In the genomic region with DNA sequence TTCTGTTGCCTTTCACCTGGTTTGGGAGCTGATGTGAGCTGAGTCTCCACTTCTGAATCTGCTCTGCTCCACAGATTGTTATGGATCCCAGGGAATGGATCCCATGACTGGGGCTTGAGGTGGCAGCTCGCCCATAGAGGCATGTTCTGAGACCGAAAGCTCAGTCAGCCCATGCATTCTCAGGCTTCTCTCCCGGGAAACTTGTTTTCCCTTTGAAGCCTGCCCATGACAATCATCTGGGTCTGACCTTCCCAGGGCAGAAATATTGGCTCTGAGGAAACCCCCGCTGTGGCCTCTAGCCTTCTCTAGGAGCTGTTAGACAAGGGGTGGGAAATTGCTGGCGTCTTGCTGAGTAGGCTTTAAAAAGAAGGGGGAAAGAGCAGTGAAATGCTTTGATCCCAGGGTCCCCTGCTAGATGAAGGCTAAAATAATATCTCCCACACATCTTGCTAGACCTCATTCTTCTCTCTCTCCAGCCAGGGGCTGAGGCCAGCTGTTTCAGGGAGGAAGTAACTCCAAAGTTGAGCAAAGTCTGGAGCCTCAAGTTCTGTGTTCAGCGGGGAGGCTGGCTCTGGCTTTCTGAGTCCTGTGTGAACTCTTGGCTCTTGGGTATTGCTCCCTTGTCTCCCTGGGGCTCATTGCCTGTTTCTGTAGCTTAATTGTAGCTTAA, we compare ENCODE assay signal across 9 cellular contexts. TPM values are rescaled to one million over a fixed set of nuclear protein-coding genes. Genes with fewer than 3 reads are reported as not detected.
DNase-seq lines count a peak whose midpoint lies in the region; ATAC-seq and TF ChIP-seq lines count a peak whose summit lies in the region.
"Had no signal": no experiment of that assay in that cellular context is flagged by ENCODE, and none has a peak within 500 bp of the region (broad histone marks: within the 10 kb centered on the region; RNA-seq: fewer than 3 reads in every experiment).

No MANE protein-coding gene starts in this region.

- 40 to 54% (median 41%) methylated on average over 6 of the region's 6 CpGs for WGBS in psoas muscle, 3 donors
- WGBS in lower leg skin, 2 donors, result 30 to 32% methylated on average over 6 of the region's 6 CpGs

- H3K27me3 ChIP-seq in psoas muscle (ENCODE audit: insufficient read depth in 3 of 3, low read length in 2 of 3), result no peaks in the 10 kb centered on the region

- peak overlapping the region; percentile 73 for H3K27ac ChIP-seq in psoas muscle

- H3K4me1 ChIP-seq in psoas muscle, result peaks cover 30% of the 10 kb centered on the region

- H3K9me3 ChIP-seq in psoas muscle, result no peaks in the 10 kb centered on the region

- no peak for TF ChIP-seq CTCF in GM12865 (IDR thresholded peaks at IDR 0.05; ENCODE audit: insufficient read depth, low read depth, low read length, missing control alignments)
- TF ChIP-seq CTCF in psoas muscle (IDR thresholded peaks at IDR 0.05), result no peak
- no peak for TF ChIP-seq CTCF in lower leg skin (IDR thresholded peaks at IDR 0.05)

- DNase-seq in GM12865 (ENCODE audit: low read depth) (no peak), SKM-1 (lab: John Stamatoyannopoulos, UW; ENCODE audit: unreplicated experiment) (peak; percentile 89), foreskin melanocyte (peak; percentile 41), psoas muscle (peak in 1 of 2 donors; percentile 58), lower leg skin (ENCODE audit: low spot score in 2 of 2) (no peak), NCI-H2196 (lab: John Stamatoyannopoulos, UW; ENCODE audit: unreplicated experiment) (no peak), A172 (ENCODE audit: low spot score) (no peak)
- DNase-seq: stimulated activated naive CD4-positive, alpha-beta T cell treated with Interleukin-2 at 50 U/mL for 16 hours had no signal

- H3K4me3 ChIP-seq in GM12865 (ENCODE audit: low read depth, low read length) (peak overlapping the region; percentile 83), psoas muscle (peak overlapping the region; percentile 51), lower leg skin (ENCODE audit: low read depth, poor library complexity, severe bottlenecking) (no peak overlapping the region)

- H3K36me3 ChIP-seq in psoas muscle (ENCODE audit: insufficient read depth in 1 of 2, low read depth in 1 of 2), result no peaks in the 10 kb centered on the region

- ATAC-seq in psoas muscle, result no peak
- no peak for ATAC-seq in GM18873 (IDR thresholded peaks at IDR 0.05; ENCODE audit: low FRiP score, unreplicated experiment)

- intact Hi-C loops in psoas muscle (cut with DNase I) (no loop called here), lower leg skin (cut with DNase I; ENCODE audit: low total_unique reads) (no loop called here)

- no peak for TF ChIP-seq POLR2A in lower leg skin (IDR thresholded peaks at IDR 0.05)

RNA-seq across cellular contexts. Expression of gene VAMP8, which starts 2.0 kb away (rescaled TPM):
- 10 to 100 TPM; 11.7 to 15.7 (median 12.4) TPM for total RNA-seq in psoas muscle
- polyA plus RNA-seq in psoas muscle, result 10 to 100 TPM; 16.6 to 25.4 (median 23.2) TPM
- 100 to 1,000 TPM in 2 of 4 donors, 10 to 100 TPM in 2; 88.3 to 207 (median 113) TPM for total RNA-seq in lower leg skin
- total RNA-seq in A172 (2014; rRNA removed; shearing (Covaris generic)), result 1.3 and 1.5 TPM in 2 replicates

RNA-seq across cellular contexts. Expression of gene VAMP5, which starts 4.8 kb away (rescaled TPM):
- total RNA-seq in psoas muscle (10 to 100 TPM; 58.1 to 95.0 (median 83.2) TPM), lower leg skin (10 to 100 TPM; 10.1 to 35.6 (median 14.0) TPM)
- 100 to 1,000 TPM; 106 to 149 (median 128) TPM for polyA plus RNA-seq in psoas muscle
- 36.2 and 51.0 TPM in 2 replicates for total RNA-seq in A172 (2014; rRNA removed; shearing (Covaris generic))

RNA-seq across cellular contexts. Expression of gene RNF181, which starts 16.1 kb away (rescaled TPM):
- 100 to 1,000 TPM in 1 of 4 donors, 10 to 100 TPM in 3; 84.7 to 107 (median 90.0) TPM for total RNA-seq in psoas muscle
- polyA plus RNA-seq in psoas muscle, result 100 to 1,000 TPM; 156 to 212 (median 184) TPM
- 100 to 1,000 TPM in 3 of 4 donors, 10 to 100 TPM in 1; 63.1 to 114 (median 107) TPM for total RNA-seq in lower leg skin
- 262 and 285 TPM in 2 replicates for total RNA-seq in A172 (2014; rRNA removed; shearing (Covaris generic))

RNA-seq across cellular contexts. Expression of gene GGCX, which starts 18.1 kb away (rescaled TPM):
- total RNA-seq in psoas muscle (10 to 100 TPM; 20.1 to 25.3 (median 22.1) TPM), lower leg skin (10 to 100 TPM; 15.8 to 37.1 (median 25.8) TPM)
- polyA plus RNA-seq in psoas muscle, result 10 to 100 TPM; 19.0 to 35.6 (median 30.7) TPM
- total RNA-seq in A172 (2014; rRNA removed; shearing (Covaris generic)), result 28.1 and 31.5 TPM in 2 replicates

RNA-seq across cellular contexts. Expression of gene TMEM150A, which starts 23.1 kb away (rescaled TPM):
- 10 to 100 TPM; 20.1 to 54.3 (median 30.9) TPM for total RNA-seq in psoas muscle
- polyA plus RNA-seq in psoas muscle, result 10 to 100 TPM; 17.4 to 82.6 (median 40.3) TPM
- total RNA-seq in lower leg skin, result 10 to 100 TPM in 2 of 4 donors, 1 to 10 TPM in 2; 5.8 to 13.7 (median 9.5) TPM
- total RNA-seq in A172 (2014; rRNA removed; shearing (Covaris generic)), result 9.8 and 11.7 TPM in 2 replicates

Comparison
In these comparisons a context has a peak if more than half of its experiments do, and no peak if none do; other contexts are left out.
1. DNase-seq: peak in SKM-1 (single experiment) and foreskin melanocyte (single experiment); none in GM12865 (single experiment), lower leg skin (0 of 2), NCI-H2196 (single experiment) and A172 (single experiment).
2. RNA of gene VAMP8, which starts 2.0 kb away (total RNA-seq): 88.3 to 207 TPM in lower leg skin; 11.7 to 15.7 TPM in psoas muscle and 1.3 to 1.5 TPM in A172; every median in the first group is over 4 times any median in the second.